Comparison of ENCODE assay signal across 25 cellular contexts in genomic region chr4:126560794-126561193, GRCh38.
DNase-seq lines count a peak whose midpoint lies in the region; ATAC-seq and TF ChIP-seq lines count a peak whose summit lies in the region.
"Had no signal": no experiment of that assay in that cellular context is flagged by ENCODE, and none has a peak within 500 bp of the region (broad histone marks: within the 10 kb centered on the region; RNA-seq: fewer than 3 reads in every experiment).

No MANE protein-coding gene starts in this region.

- TF ChIP-seq CTCF in GM23338 (conservative IDR thresholded peaks at IDR 0.05; ENCODE audit: low read depth in 2 of 2) (no peak), fibroblast of pulmonary artery (IDR thresholded peaks at IDR 0.05; ENCODE audit: low read length, missing control alignments) (no peak), esophagus muscularis mucosa (IDR thresholded peaks at IDR 0.05) (no peak)

- H3K4me1 Mint-ChIP-seq in GM23338, result no peaks in the 10 kb centered on the region
- H3K4me1 Mint-ChIP-seq in activated naive CD8-positive, alpha-beta T cell treated with anti-CD3 and anti-CD28 coated beads, Interleukin-2, amount 50 U/mL, for 24 hours, result no peaks in the 10 kb centered on the region
- H3K4me1 Mint-ChIP-seq: H9 had no signal

- H4K20me1 ChIP-seq in GM23338 (replicated peaks; ENCODE audit: insufficient read depth), result no peaks in the 10 kb centered on the region
- H4K20me1 ChIP-seq: BLaER1 had no signal

- DNase-seq in GM23338 (ENCODE audit: low spot score), result no peak
- DNase-seq in OCI-M1 (lab: John Stamatoyannopoulos, UW), result peak; percentile 35
- DNase-seq in adipocyte (ENCODE audit: low read depth), result peak; percentile 46
- DNase-seq in fibroblast of pulmonary artery (ENCODE audit: low read depth), result peak; percentile 11
- no peak for DNase-seq in NCI-H510A treated with DMSO at 0.1 percent for 48 hours (lab: John Stamatoyannopoulos, UW)
- DNase-seq in EL, result no peak
- no peak for DNase-seq in esophagus muscularis mucosa (ENCODE audit: extremely low spot score)
- DNase-seq in activated naive CD8-positive, alpha-beta T cell treated with anti-CD3 and anti-CD28 coated beads, Interleukin-2, amount 50 U/mL, for 24 hours, result no peak
- DNase-seq: 8988T; CD4-positive, alpha-beta T cell; GM23248; H9; KBM-7; MG63; NCI-H1105 treated with DMSO at 0.1 percent for 48 hours; NCI-H146; NCI-H1930; NCI-H2107; NCI-H446; NCI-H526; SIG-M5 had no signal

- no peaks in the 10 kb centered on the region for H3F3A ChIP-seq in GM23338 (replicated peaks; ENCODE audit: low read depth)

- H3K4me1 ChIP-seq in GM23338 (ENCODE audit: insufficient read depth) (no peaks in the 10 kb centered on the region), adipocyte (ENCODE audit: control insufficient read depth, insufficient read depth, low read length) (no peaks in the 10 kb centered on the region), esophagus muscularis mucosa (no peaks in the 10 kb centered on the region)
- H3K4me1 ChIP-seq: BLaER1 had no signal

- H3K27ac ChIP-seq in GM23338 (ENCODE audit: low read depth) (no peak overlapping the region), esophagus muscularis mucosa (replicated peaks in 1 of 4) (no peak overlapping the region)
- H3K27ac ChIP-seq: BLaER1, GM23248, SK-N-MC had no signal

- no peak overlapping the region for H2AFZ ChIP-seq in GM23338
- H2AFZ ChIP-seq: GM23248 had no signal

- no peaks in the 10 kb centered on the region for H3K27me3 Mint-ChIP-seq in GM23338 (ENCODE audit: insufficient read depth, low read depth, poor library complexity)
- no peaks in the 10 kb centered on the region for H3K27me3 Mint-ChIP-seq in activated naive CD8-positive, alpha-beta T cell treated with anti-CD3 and anti-CD28 coated beads, Interleukin-2, amount 50 U/mL, for 24 hours
- H3K27me3 Mint-ChIP-seq: CD4-positive, alpha-beta T cell had no signal

- H3K4me2 ChIP-seq in GM23338, result no peak overlapping the region
- H3K4me2 ChIP-seq: BLaER1 had no signal

- TF ChIP-seq POLR2A in esophagus muscularis mucosa (IDR thresholded peaks at IDR 0.05; ENCODE audit: low read depth), result no peak

- H3K9ac ChIP-seq in adipocyte (ENCODE audit: low read length), result no peak overlapping the region
- H3K9ac ChIP-seq: BLaER1, GM23248 had no signal

- no peaks in the 10 kb centered on the region for H3K9me2 ChIP-seq in GM23338 (ENCODE audit: insufficient read depth)

- no peaks in the 10 kb centered on the region; the same call in 2 of the 3 replicates for H3K36me3 Mint-ChIP-seq in GM23338 (ENCODE audit: low read depth)
- H3K36me3 Mint-ChIP-seq in activated naive CD8-positive, alpha-beta T cell treated with anti-CD3 and anti-CD28 coated beads, Interleukin-2, amount 50 U/mL, for 24 hours (ENCODE audit: low read depth), result no peaks in the 10 kb centered on the region

- ATAC-seq in GM23338, result no peak
- no peak for ATAC-seq in activated naive CD8-positive, alpha-beta T cell treated with anti-CD3 and anti-CD28 coated beads, Interleukin-2, amount 50 U/mL, for 24 hours
- ATAC-seq: HepG2, Panc1 had no signal

- no peak overlapping the region for H3K4me3 ChIP-seq in GM23338
- H3K4me3 ChIP-seq in adipocyte (ENCODE audit: low read length), result no peak overlapping the region
- H3K4me3 ChIP-seq in fibroblast of pulmonary artery (replicated peaks; ENCODE audit: low read depth, low read length), result no peak overlapping the region
- no peak overlapping the region for H3K4me3 ChIP-seq in esophagus muscularis mucosa
- H3K4me3 ChIP-seq: BLaER1, GM23248, MG63, SK-N-MC had no signal

- H3K9me3 ChIP-seq in adipocyte (ENCODE audit: control insufficient read depth, low read length), result no peaks in the 10 kb centered on the region
- no peaks in the 10 kb centered on the region for H3K9me3 ChIP-seq in esophagus muscularis mucosa
- H3K9me3 ChIP-seq: BLaER1, MG63 had no signal

- H3K4me3 Mint-ChIP-seq in GM23338, result no peak overlapping the region
- H3K4me3 Mint-ChIP-seq in activated naive CD8-positive, alpha-beta T cell treated with anti-CD3 and anti-CD28 coated beads, Interleukin-2, amount 50 U/mL, for 24 hours, result no peak overlapping the region
- H3K4me3 Mint-ChIP-seq: CD4-positive, alpha-beta T cell; H9 had no signal

- no peaks in the 10 kb centered on the region for H3K79me2 ChIP-seq in GM23338 (replicated peaks; ENCODE audit: insufficient read depth)

- no peaks in the 10 kb centered on the region for H3K36me3 ChIP-seq in GM23338 (ENCODE audit: insufficient read depth)
- no peaks in the 10 kb centered on the region for H3K36me3 ChIP-seq in adipocyte (ENCODE audit: control insufficient read depth, insufficient read depth, low read length, severe bottlenecking)
- H3K36me3 ChIP-seq in esophagus muscularis mucosa, result no peaks in the 10 kb centered on the region
- H3K36me3 ChIP-seq: BLaER1, MG63 had no signal

- 89% methylated on average over 1 of the region's 1 CpG for WGBS in esophagus muscularis mucosa

- H3K27me3 ChIP-seq in GM23338 (ENCODE audit: insufficient read depth), result no peaks in the 10 kb centered on the region
- no peaks in the 10 kb centered on the region for H3K27me3 ChIP-seq in adipocyte (replicated peaks; ENCODE audit: control insufficient read depth, insufficient read depth, low read length)
- H3K27me3 ChIP-seq in esophagus muscularis mucosa, result no peaks in the 10 kb centered on the region
- H3K27me3 ChIP-seq: BLaER1, MG63 had no signal

- intact Hi-C loops in esophagus muscularis mucosa (cut with DNase I), result no loop called here

- no peaks in the 10 kb centered on the region; the same call in 2 of the 3 replicates for H3K9me3 Mint-ChIP-seq in GM23338
- H3K9me3 Mint-ChIP-seq in activated naive CD8-positive, alpha-beta T cell treated with anti-CD3 and anti-CD28 coated beads, Interleukin-2, amount 50 U/mL, for 24 hours, result peaks cover 7% of the 10 kb centered on the region

- H3K27ac Mint-ChIP-seq in GM23338, result peak overlapping the region; percentile 90; the same call in 1 of the 2 replicates
- no peak overlapping the region for H3K27ac Mint-ChIP-seq in activated naive CD8-positive, alpha-beta T cell treated with anti-CD3 and anti-CD28 coated beads, Interleukin-2, amount 50 U/mL, for 24 hours
- H3K27ac Mint-ChIP-seq: CD4-positive, alpha-beta T cell; H9 had no signal

- no peak for TF ChIP-seq EP300 in esophagus muscularis mucosa (IDR thresholded peaks at IDR 0.05)

TF ChIP-seq in GM23338, 12 proteins besides CTCF, POLR2A, EP300 and RAD21 (continues in another document):
- no peak for TF ChIP-seq ZNF462 (CRISPR knock-in tag; IDR thresholded peaks at IDR 0.05)

Comparison
In these comparisons a context has a peak if more than half of its experiments do, and no peak if none do; other contexts are left out.
1. DNase-seq: peak in OCI-M1 (single experiment), adipocyte (single experiment) and fibroblast of pulmonary artery (single experiment); none in GM23338 (single experiment), NCI-H510A treated with DMSO at 0.1 percent for 48 hours (single experiment), EL (single experiment), esophagus muscularis mucosa (single experiment) and activated naive CD8-positive, alpha-beta T cell treated with anti-CD3 and anti-CD28 coated beads, Interleukin-2, amount 50 U/mL, for 24 hours (single experiment).